In the genomic region with DNA sequence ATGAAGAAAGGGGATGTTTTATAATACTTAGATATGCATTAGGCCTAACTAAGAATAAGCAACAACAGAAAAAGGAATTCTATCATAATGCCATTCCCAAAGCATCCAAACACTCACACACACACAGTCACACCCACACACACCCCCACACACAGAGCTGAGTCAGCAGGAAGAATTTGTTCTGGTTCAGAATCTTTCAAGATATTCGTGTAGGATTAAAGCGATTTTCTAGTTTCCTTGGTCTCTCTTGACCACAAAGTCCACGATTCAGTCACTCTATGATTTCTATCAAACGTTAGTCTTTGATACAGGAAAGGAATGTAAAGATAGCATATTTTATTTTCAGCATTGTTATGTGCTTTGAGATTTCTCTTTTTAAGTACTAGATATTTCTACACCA, we compare ENCODE assay signal across 14 cellular contexts.
DNase-seq lines count a peak whose midpoint lies in the region; ATAC-seq and TF ChIP-seq lines count a peak whose summit lies in the region.
"Had no signal": no experiment of that assay in that cellular context is flagged by ENCODE, and none has a peak within 500 bp of the region (broad histone marks: within the 10 kb centered on the region; RNA-seq: fewer than 3 reads in every experiment).

No MANE protein-coding gene starts in this region.

- peaks cover 29% of the 10 kb centered on the region for H3K4me1 Mint-ChIP-seq in activated T-cell treated with anti-CD3 and anti-CD28 coated beads, Interleukin-2, amount 50 U/mL, for 4 hours (ENCODE audit: low read depth)

- peak; percentile 32 to 66 for ATAC-seq in activated T-cell treated with anti-CD3 and anti-CD28 coated beads, Interleukin-2, amount 50 U/mL, for 4 hours
- ATAC-seq in HG03354 (IDR thresholded peaks at IDR 0.05; ENCODE audit: poor library complexity, severe bottlenecking, unreplicated experiment), result no peak
- ATAC-seq: heart left ventricle had no signal

- DNase-seq in HS-27A (ENCODE audit: low read depth) (peak; percentile 9), fibroblast of mammary gland (ENCODE audit: low read depth) (peak; percentile 61), D341Med (ENCODE audit: low spot score) (no peak), dermis blood vessel endothelial cell (no peak)
- peak; percentile 30 for DNase-seq in activated T-cell treated with anti-CD3 and anti-CD28 coated beads, Interleukin-2, amount 50 U/mL, for 4 hours
- peak; percentile 50 for DNase-seq in stimulated activated CD4-positive, alpha-beta T cell treated with anti-CD3 and anti-CD28 coated beads, Interleukin-15, amount 100 ng/mL, for 24 hours
- DNase-seq in effector CD4-positive, alpha-beta T cell, result no peak
- DNase-seq: cortex of kidney, heart left ventricle, MG63, NCI-H2227 treated with DMSO at 0.1 percent for 48 hours, RPMI8226, T-helper 9 cell had no signal

- no peak for TF ChIP-seq CTCF in fibroblast of mammary gland (conservative IDR thresholded peaks at IDR 0.05; ENCODE audit: control insufficient read depth, insufficient read depth, low read depth, low read length)

- H3K4me3 ChIP-seq in fibroblast of mammary gland (ENCODE audit: control insufficient read depth, low read depth, low read length), result no peak overlapping the region
- H3K4me3 ChIP-seq: heart left ventricle, MG63 had no signal

- no peaks in the 10 kb centered on the region for H3K36me3 Mint-ChIP-seq in activated T-cell treated with anti-CD3 and anti-CD28 coated beads, Interleukin-2, amount 50 U/mL, for 4 hours (ENCODE audit: insufficient read depth)

- H3K27me3 Mint-ChIP-seq in activated T-cell treated with anti-CD3 and anti-CD28 coated beads, Interleukin-2, amount 50 U/mL, for 4 hours (ENCODE audit: low read depth), result no peaks in the 10 kb centered on the region

- H3K9me3 Mint-ChIP-seq in activated T-cell treated with anti-CD3 and anti-CD28 coated beads, Interleukin-2, amount 50 U/mL, for 4 hours, result peaks cover 6% of the 10 kb centered on the region

- H3K4me3 Mint-ChIP-seq in activated T-cell treated with anti-CD3 and anti-CD28 coated beads, Interleukin-2, amount 50 U/mL, for 4 hours, result no peak overlapping the region

Comparison
In these comparisons a context has a peak if more than half of its experiments do, and no peak if none do; other contexts are left out.
1. DNase-seq: peak in HS-27A (single experiment), activated T-cell treated with anti-CD3 and anti-CD28 coated beads, Interleukin-2, amount 50 U/mL, for 4 hours (single experiment), fibroblast of mammary gland (single experiment) and stimulated activated CD4-positive, alpha-beta T cell treated with anti-CD3 and anti-CD28 coated beads, Interleukin-15, amount 100 ng/mL, for 24 hours (single experiment); none in D341Med (single experiment), dermis blood vessel endothelial cell (single experiment) and effector CD4-positive, alpha-beta T cell (single experiment).